In genomic region chr6:145483191-145483996, GRCh38 we compare ENCODE assay signal across 20 cellular contexts.
A peak's percentile ranks its signal among the peaks of the same experiment; 100 is the strongest.
DNase-seq lines count a peak whose midpoint lies in the region; ATAC-seq and TF ChIP-seq lines count a peak whose summit lies in the region.
"Had no signal": no experiment of that assay in that cellular context is flagged by ENCODE, and none has a peak within 500 bp of the region (broad histone marks: within the 10 kb centered on the region; RNA-seq: fewer than 3 reads in every experiment).

No MANE protein-coding gene starts in this region.

- TF ChIP-seq EP300 in tibial nerve (IDR thresholded peaks at IDR 0.05), result no peak

- peak; percentile 75 for DNase-seq in DMS53 treated with DMSO at 0.1 percent for 48 hours (lab: John Stamatoyannopoulos, UW; ENCODE audit: unreplicated experiment)
- peak; percentile 43 for DNase-seq in NCI-H69 (lab: John Stamatoyannopoulos, UW)
- peak; percentile 55 for DNase-seq in choroid plexus epithelial cell (ENCODE audit: low read depth)
- DNase-seq in lower lobe of right lung, result no peak
- DNase-seq in NCI-H1436 (lab: John Stamatoyannopoulos, UW), result no peak
- DNase-seq in omental fat pad (ENCODE audit: low spot score), result no peak
- no peak for DNase-seq in tibial nerve (ENCODE audit: low spot score in 2 of 2)
- DNase-seq in uterus, result no peak
- DNase-seq: activated gamma-delta T cell; effector CD4-positive, alpha-beta T cell; H9; immature natural killer cell; Kasumi-1; NCI-H1694 treated with DMSO at 0.1 percent for 48 hours; spleen; stomach had no signal

- WGBS in tibial nerve, 2 donors, result 38 to 51% methylated on average over 1 of the region's 1 CpG

- no peak for TF ChIP-seq CTCF in choroid plexus epithelial cell (conservative IDR thresholded peaks at IDR 0.05; ENCODE audit: low read depth, low read length)
- TF ChIP-seq CTCF in lower lobe of right lung (IDR thresholded peaks at IDR 0.05), result no peak
- TF ChIP-seq CTCF in omental fat pad (IDR thresholded peaks at IDR 0.05), result no peak
- no peak for TF ChIP-seq CTCF in tibial nerve (IDR thresholded peaks at IDR 0.05)
- no peak for TF ChIP-seq CTCF in uterus (IDR thresholded peaks at IDR 0.05)

- H3K36me3 ChIP-seq in lower lobe of right lung (no peaks in the 10 kb centered on the region), tibial nerve (no peaks in the 10 kb centered on the region), uterus (no peaks in the 10 kb centered on the region)
- H3K36me3 ChIP-seq: ascending aorta, gastroesophageal sphincter, spleen, stomach had no signal

- H3K4me1 ChIP-seq in lower lobe of right lung, result no peaks in the 10 kb centered on the region
- H3K4me1 ChIP-seq in tibial nerve, result no peaks in the 10 kb centered on the region
- no peaks in the 10 kb centered on the region for H3K4me1 ChIP-seq in uterus
- H3K4me1 ChIP-seq: ascending aorta, gastroesophageal sphincter, spleen, stomach had no signal

- intact Hi-C loops in lower lobe of right lung (cut with DNase I), result no loop called here
- intact Hi-C loops in uterus (cut with DNase I; ENCODE audit: low total_unique reads), result no loop called here

- no peaks in the 10 kb centered on the region for H3K9me3 ChIP-seq in lower lobe of right lung
- H3K9me3 ChIP-seq in tibial nerve, result peaks cover 0 to 17% (median 0%) of the 10 kb centered on the region in 4 donors
- no peaks in the 10 kb centered on the region for H3K9me3 ChIP-seq in uterus

- H3K27me3 ChIP-seq in lower lobe of right lung (ENCODE audit: low read depth) (no peaks in the 10 kb centered on the region), tibial nerve (no peaks in the 10 kb centered on the region), uterus (no peaks in the 10 kb centered on the region)
- H3K27me3 ChIP-seq: ascending aorta, gastroesophageal sphincter, spleen, stomach had no signal

- ATAC-seq in lower lobe of right lung (peak; percentile 51 to 66), omental fat pad (ENCODE audit: low FRiP score) (no peak)
- ATAC-seq: gastroesophageal sphincter had no signal

- no peak overlapping the region for H3K27ac ChIP-seq in lower lobe of right lung
- no peak overlapping the region for H3K27ac ChIP-seq in tibial nerve
- H3K27ac ChIP-seq in uterus, result no peak overlapping the region
- H3K27ac ChIP-seq: ascending aorta, gastroesophageal sphincter, SK-N-MC, spleen, VCaP had no signal

- TF ChIP-seq POLR2A in tibial nerve (IDR thresholded peaks at IDR 0.05) (no peak), uterus (IDR thresholded peaks at IDR 0.05) (no peak)

- H3K4me3 ChIP-seq in choroid plexus epithelial cell (ENCODE audit: low read depth, low read length) (no peak overlapping the region), lower lobe of right lung (no peak overlapping the region), tibial nerve (no peak overlapping the region), uterus (no peak overlapping the region)
- H3K4me3 ChIP-seq: ascending aorta, gastroesophageal sphincter, SK-N-MC, spleen, stomach had no signal

Comparison
In these comparisons a context has a peak if more than half of its experiments do, and no peak if none do; other contexts are left out.
1. DNase-seq: peak in DMS53 treated with DMSO at 0.1 percent for 48 hours (single experiment), NCI-H69 (single experiment) and choroid plexus epithelial cell (single experiment); none in lower lobe of right lung (single experiment), NCI-H1436 (single experiment), omental fat pad (single experiment), tibial nerve (0 of 2) and uterus (0 of 2).